Comparison of ENCODE assay signal across 8 cellular contexts in genomic region chr18:24659837-24660720, GRCh38.
DNase-seq lines count a peak whose midpoint lies in the region; ATAC-seq and TF ChIP-seq lines count a peak whose summit lies in the region.

No MANE protein-coding gene starts in this region.

- H3K4me1 ChIP-seq in effector memory CD4-positive, alpha-beta T cell (ENCODE audit: control insufficient read depth, insufficient read depth, low read length, poor library complexity, severe bottlenecking), result peaks cover 9% of the 10 kb centered on the region
- no peaks in the 10 kb centered on the region for H3K4me1 ChIP-seq in PC-9 (replicated peaks; ENCODE audit: insufficient read depth)

- H3F3A ChIP-seq in PC-9 (ENCODE audit: insufficient read depth, low read depth), result no peaks in the 10 kb centered on the region

- H2AFZ ChIP-seq in PC-9, result no peak overlapping the region

- BruUV-seq in PC-9 (replicated peaks; lab: Mats Ljungman, UMichigan), result no TSS peak

- H3K79me2 ChIP-seq in PC-9 (ENCODE audit: low read depth), result no peaks in the 10 kb centered on the region

- no peaks in the 10 kb centered on the region for H3K27me3 ChIP-seq in effector memory CD4-positive, alpha-beta T cell (replicated peaks; ENCODE audit: control insufficient read depth, insufficient read depth, low read length, poor library complexity, severe bottlenecking)
- peaks cover 12% of the 10 kb centered on the region for H3K27me3 ChIP-seq in PC-9 (ENCODE audit: insufficient read depth, low read depth)

- POLR2A ChIA-PET in PC-9 (lab: Charles Lee; ENCODE audit: unreplicated experiment), result no interaction called here

- peak; percentile 71 for ATAC-seq in HG02610 (IDR thresholded peaks at IDR 0.05; ENCODE audit: unreplicated experiment)

- peak; percentile 53 for DNase-seq in GM12865 (ENCODE audit: low read depth)
- DNase-seq in RPMI8226, result peak; percentile 70
- peak in 2 of 3 donors; percentile 1 to 6 for DNase-seq in effector memory CD4-positive, alpha-beta T cell
- no peak for DNase-seq in skeletal muscle cell (ENCODE audit: low read depth)
- DNase-seq in PC-9, result no peak
- no peak for DNase-seq in D341Med (ENCODE audit: low spot score)
- DNase-seq in GF-D8 (lab: John Stamatoyannopoulos, UW), result no peak

- no peaks in the 10 kb centered on the region for H4K20me1 ChIP-seq in PC-9 (ENCODE audit: insufficient read depth)

- intact Hi-C loops in PC-9 (cut with micrococcal nuclease; ENCODE audit: unreplicated experiment), result no loop called here

- H3K9me3 ChIP-seq in effector memory CD4-positive, alpha-beta T cell (ENCODE audit: control insufficient read depth, low read length), result no peaks in the 10 kb centered on the region
- H3K9me3 ChIP-seq in PC-9 (ENCODE audit: insufficient read depth, low read depth), result no peaks in the 10 kb centered on the region

- no peaks in the 10 kb centered on the region for H3K9me2 ChIP-seq in PC-9 (ENCODE audit: insufficient read depth)

- no peak overlapping the region for H3K4me2 ChIP-seq in PC-9

- TF ChIP-seq CTCF in GM12865 (IDR thresholded peaks at IDR 0.05; ENCODE audit: insufficient read depth, low read depth, low read length, missing control alignments) (no peak), PC-9 (conservative IDR thresholded peaks at IDR 0.05) (no peak)

- H3K4me3 ChIP-seq in GM12865 (ENCODE audit: low read depth, low read length), result no peak overlapping the region
- peak overlapping the region; percentile 47 for H3K4me3 ChIP-seq in effector memory CD4-positive, alpha-beta T cell (ENCODE audit: insufficient read depth, low read depth, low read length, poor library complexity, severe bottlenecking)
- H3K4me3 ChIP-seq in skeletal muscle cell (ENCODE audit: low read depth, low read length), result peak overlapping the region; percentile 36
- no peak overlapping the region for H3K4me3 ChIP-seq in PC-9

- CTCF ChIA-PET in PC-9 (lab: Charles Lee), result no interaction called here

- no peaks in the 10 kb centered on the region for H3K36me3 ChIP-seq in effector memory CD4-positive, alpha-beta T cell (ENCODE audit: control insufficient read depth, insufficient read depth, low read length)
- H3K36me3 ChIP-seq in PC-9 (ENCODE audit: low read depth), result no peaks in the 10 kb centered on the region

- peak overlapping the region; percentile 14 for H3K27ac ChIP-seq in effector memory CD4-positive, alpha-beta T cell (ENCODE audit: insufficient read depth, low read length, poor library complexity, severe bottlenecking)
- H3K27ac ChIP-seq in PC-9, result no peak overlapping the region

Comparison
In these comparisons a context has a peak if more than half of its experiments do, and no peak if none do; other contexts are left out.
1. DNase-seq: peak in GM12865 (single experiment), RPMI8226 (single experiment) and effector memory CD4-positive, alpha-beta T cell (2 of 3); none in skeletal muscle cell (single experiment), PC-9 (0 of 2), D341Med (single experiment) and GF-D8 (single experiment).
2. H3K4me3 ChIP-seq: peak in effector memory CD4-positive, alpha-beta T cell (single experiment) and skeletal muscle cell (single experiment); none in GM12865 (single experiment) and PC-9 (single experiment).